ENCODE assay signal across 16 cellular contexts in the genomic region with DNA sequence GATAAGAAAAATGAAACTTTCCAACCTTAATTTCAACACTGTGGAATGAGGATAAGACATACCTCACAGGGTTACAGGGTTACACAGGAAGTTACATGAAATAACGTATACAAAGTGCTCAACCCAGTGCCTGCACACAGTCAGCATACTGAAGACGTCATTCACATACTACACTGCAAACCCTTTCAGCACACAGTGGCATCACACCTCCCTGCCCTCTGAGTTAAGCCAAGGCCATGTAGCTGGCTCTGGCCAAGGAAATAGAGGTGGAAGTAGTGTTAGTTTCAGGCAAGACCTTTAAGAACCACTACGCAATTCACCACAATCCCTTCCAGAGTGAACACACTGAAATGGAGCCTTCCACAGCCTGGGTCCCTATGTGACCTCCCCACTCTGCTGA. TPM values are rescaled to one million over a fixed set of nuclear protein-coding genes. Genes with fewer than 3 reads are reported as not detected.
DNase-seq lines count a peak whose midpoint lies in the region; ATAC-seq and TF ChIP-seq lines count a peak whose summit lies in the region.
"Had no signal": no experiment of that assay in that cellular context is flagged by ENCODE, and none has a peak within 500 bp of the region (broad histone marks: within the 10 kb centered on the region; RNA-seq: fewer than 3 reads in every experiment).

No MANE protein-coding gene starts in this region.

- H3K36me3 ChIP-seq in upper lobe of right lung (peaks cover 97% of the 10 kb centered on the region), tibial artery (peaks cover 64 to 90% (median 89%) of the 10 kb centered on the region in 3 donors)

- peaks cover 12 to 18% of the 10 kb centered on the region in 2 donors for H3K36me3 Mint-ChIP-seq in activated naive CD4-positive, alpha-beta T cell treated with anti-CD3 and anti-CD28 coated beads, Interleukin-2, amount 50 U/mL, for 72 hours
- H3K36me3 Mint-ChIP-seq in activated CD4-positive, alpha-beta memory T cell treated with anti-CD3 and anti-CD28 coated beads for 36 hours, result peaks cover 55% of the 10 kb centered on the region
- H3K36me3 Mint-ChIP-seq in immature natural killer cell, result peaks cover 16 to 52% (median 34%) of the 10 kb centered on the region in 3 donors

- H3K27ac ChIP-seq in upper lobe of right lung (peak overlapping the region; percentile 48), tibial artery (no peak overlapping the region)
- H3K27ac ChIP-seq: GM23248 had no signal

- no peaks in the 10 kb centered on the region for H3K4me1 ChIP-seq in upper lobe of right lung
- no peaks in the 10 kb centered on the region for H3K4me1 ChIP-seq in tibial artery

- no peak for TF ChIP-seq CTCF in upper lobe of right lung (IDR thresholded peaks at IDR 0.05)
- TF ChIP-seq CTCF in tibial artery (IDR thresholded peaks at IDR 0.05), result no peak

- no peaks in the 10 kb centered on the region for H3K9me3 Mint-ChIP-seq in activated naive CD4-positive, alpha-beta T cell treated with anti-CD3 and anti-CD28 coated beads, Interleukin-2, amount 50 U/mL, for 72 hours
- H3K9me3 Mint-ChIP-seq in activated CD4-positive, alpha-beta memory T cell treated with anti-CD3 and anti-CD28 coated beads for 36 hours, result no peaks in the 10 kb centered on the region
- no peaks in the 10 kb centered on the region for H3K9me3 Mint-ChIP-seq in immature natural killer cell

- H3K4me3 Mint-ChIP-seq in activated CD4-positive, alpha-beta memory T cell treated with anti-CD3 and anti-CD28 coated beads for 36 hours, result no peak overlapping the region
- H3K4me3 Mint-ChIP-seq in immature natural killer cell, result no peak overlapping the region

- H3K4me3 ChIP-seq in upper lobe of right lung (no peak overlapping the region), tibial artery (no peak overlapping the region)
- H3K4me3 ChIP-seq: GM23248, lung had no signal

- H3K27me3 Mint-ChIP-seq in activated CD4-positive, alpha-beta memory T cell treated with anti-CD3 and anti-CD28 coated beads for 36 hours, result no peaks in the 10 kb centered on the region
- peaks cover 0 to 6% (median 3%) of the 10 kb centered on the region in 3 donors for H3K27me3 Mint-ChIP-seq in immature natural killer cell (ENCODE audit: low read depth in 3 of 3)

- POLR2A ChIA-PET in activated CD4-positive, alpha-beta memory T cell treated with anti-CD3 and anti-CD28 coated beads for 36 hours (lab: Charles Lee), result no interaction called here

- CTCF ChIA-PET in activated CD4-positive, alpha-beta memory T cell treated with anti-CD3 and anti-CD28 coated beads for 36 hours (lab: Charles Lee), result interaction anchor here (0.7 kb wide), 1 partner anchor 106 kb away, joined by 3 read pairs; no protein-coding TSS in a partner anchor

- intact Hi-C loops in activated CD4-positive, alpha-beta memory T cell treated with anti-CD3 and anti-CD28 coated beads for 36 hours (cut with micrococcal nuclease), result no loop called here
- intact Hi-C loops in upper lobe of right lung (cut with DNase I), result no loop called here
- intact Hi-C loops in tibial artery (cut with DNase I; ENCODE audit: low total_unique reads), result no loop called here

- peak overlapping the region; percentile 9 for H3K27ac Mint-ChIP-seq in activated naive CD4-positive, alpha-beta T cell treated with anti-CD3 and anti-CD28 coated beads, Interleukin-2, amount 50 U/mL, for 72 hours
- H3K27ac Mint-ChIP-seq in activated CD4-positive, alpha-beta memory T cell treated with anti-CD3 and anti-CD28 coated beads for 36 hours, result peak overlapping the region; percentile 19
- H3K27ac Mint-ChIP-seq in immature natural killer cell, result peak overlapping the region; percentile 43 to 79 (median 72)

- no peaks in the 10 kb centered on the region for H3K27me3 ChIP-seq in upper lobe of right lung
- H3K27me3 ChIP-seq in tibial artery, result no peaks in the 10 kb centered on the region

- peaks cover 16% of the 10 kb centered on the region for H3K4me1 Mint-ChIP-seq in activated CD4-positive, alpha-beta memory T cell treated with anti-CD3 and anti-CD28 coated beads for 36 hours (ENCODE audit: low read depth)
- H3K4me1 Mint-ChIP-seq in immature natural killer cell, result peaks cover 17 to 33% of the 10 kb centered on the region in 2 donors

- H3K9me3 ChIP-seq in upper lobe of right lung (no peaks in the 10 kb centered on the region), tibial artery (no peaks in the 10 kb centered on the region)

- no peak for ATAC-seq in activated naive CD4-positive, alpha-beta T cell treated with anti-CD3 and anti-CD28 coated beads, Interleukin-2, amount 50 U/mL, for 72 hours
- ATAC-seq in upper lobe of right lung (peak; percentile 49), HG02885 (IDR thresholded peaks at IDR 0.05; ENCODE audit: poor library complexity, unreplicated experiment) (no peak)

- DNase-seq in activated naive CD4-positive, alpha-beta T cell treated with anti-CD3 and anti-CD28 coated beads, Interleukin-2, amount 50 U/mL, for 72 hours (ENCODE audit: low spot score in 2 of 2), result peak in 1 of 2 donors; percentile 21
- DNase-seq in activated naive CD4-positive, alpha-beta T cell treated with anti-CD3 and anti-CD28 coated beads, Interleukin-2, amount 50 U/mL, for 16 hours, result no peak
- no peak for DNase-seq in activated CD4-positive, alpha-beta memory T cell treated with anti-CD3 and anti-CD28 coated beads for 36 hours
- DNase-seq in immature natural killer cell (peak in 2 of 3 donors; percentile 18 to 31), upper lobe of right lung (no peak), tibial artery (no peak), DMS79 (lab: John Stamatoyannopoulos, UW) (no peak)
- DNase-seq: effector memory CD4-positive, alpha-beta T cell; foreskin fibroblast; GM23248; NCI-H1417 treated with DMSO at 0.1 percent for 48 hours; NCI-H524; stimulated activated naive CD4-positive, alpha-beta T cell treated with Interleukin-2 at 50 U/mL for 16 hours had no signal

RNA-seq across cellular contexts. Expression of gene GSG1L, which starts 46.6 kb away (rescaled TPM):
- total RNA-seq in activated naive CD4-positive, alpha-beta T cell treated with anti-CD3 and anti-CD28 coated beads, Interleukin-2, amount 50 U/mL, for 72 hours, result under 1 TPM in 1 of 2 donors, not detected in 1; 0.52 TPM
- total RNA-seq in activated CD4-positive, alpha-beta memory T cell treated with anti-CD3 and anti-CD28 coated beads for 36 hours, result under 1 TPM; 0.26 to 0.44 TPM
- not detected for polyA plus RNA-seq in immature natural killer cell
- 1.6 TPM for total RNA-seq in upper lobe of right lung
- total RNA-seq: bronchial epithelial cell, GM23248 had no signal
- polyA plus RNA-seq: GM23248 had no signal

Comparison
In these comparisons a context has a peak if more than half of its experiments do, and no peak if none do; other contexts are left out.
1. DNase-seq: peak in immature natural killer cell (2 of 3); none in activated naive CD4-positive, alpha-beta T cell treated with anti-CD3 and anti-CD28 coated beads, Interleukin-2, amount 50 U/mL, for 16 hours (single experiment), activated CD4-positive, alpha-beta memory T cell treated with anti-CD3 and anti-CD28 coated beads for 36 hours (single experiment), upper lobe of right lung (single experiment), tibial artery (0 of 2) and DMS79 (single experiment).
2. H3K27ac Mint-ChIP-seq: peak in every context shown above with its lines; median percentile 72 in immature natural killer cell; 19 in activated CD4-positive, alpha-beta memory T cell treated with anti-CD3 and anti-CD28 coated beads for 36 hours; 9 in activated naive CD4-positive, alpha-beta T cell treated with anti-CD3 and anti-CD28 coated beads, Interleukin-2, amount 50 U/mL, for 72 hours.